In genomic region chr2:227248876-227249275, GRCh38 we compare ENCODE assay signal across 21 cellular contexts.
"Had no signal": no experiment of that assay in that cellular context is flagged by ENCODE, and none has a peak within 500 bp of the region (broad histone marks: within the 10 kb centered on the region; RNA-seq: fewer than 3 reads in every experiment).

No MANE protein-coding gene starts in this region.

- ATAC-seq: activated CD8-positive, alpha-beta T cell treated with anti-CD3 and anti-CD28 coated beads, Interleukin-2, amount 10 ng/mL, durations not matched to agents 7 days and 5 days; body of pancreas; gastroesophageal sphincter; naive thymus-derived CD8-positive, alpha-beta T cell; sciatic nerve; stimulated activated effector memory CD8-positive, alpha-beta T cell treated with anti-CD3 and anti-CD28 coated beads, Interleukin-12 subunit alpha, Interleukin-12 subunit beta, amount 100 ng/mL, for 72 hours; stimulated activated naive CD8-positive, alpha-beta T cell treated with anti-CD3 and anti-CD28 coated beads, Interleukin-15, amount 100 ng/mL, for 72 hours had no signal

- H3K4me1 ChIP-seq: body of pancreas, gastroesophageal sphincter, left ventricle myocardium inferior had no signal

- H3K9me3 ChIP-seq: body of pancreas, gastroesophageal sphincter, left ventricle myocardium inferior, tibial artery had no signal

- H3K36me3 ChIP-seq: cardiac muscle cell, gastroesophageal sphincter, neural progenitor cell, tibial artery, WERI-Rb-1 had no signal

- H3K27me3 ChIP-seq: body of pancreas, cardiac muscle cell, gastroesophageal sphincter, neural progenitor cell, tibial artery had no signal

- FAIRE-seq: small intestine had no signal

- H3K27ac ChIP-seq: body of pancreas, cardiac muscle cell, epithelial cell of prostate, gastroesophageal sphincter, left ventricle myocardium inferior, neural progenitor cell, tibial artery, WERI-Rb-1 had no signal

- H3K4me3 ChIP-seq: body of pancreas, cardiac muscle cell, gastroesophageal sphincter, left ventricle myocardium inferior, neural progenitor cell, tibial artery had no signal

- DNase-seq: activated CD4-positive, alpha-beta T cell treated with anti-CD3 and anti-CD28 coated beads, Interleukin-2, amount 10 ng/mL, durations not matched to agents 7 days and 5 days; activated CD4-positive, CD25-positive, alpha-beta regulatory T cell treated with anti-CD3 and anti-CD28 coated beads, Interleukin-2, amount 50 U/mL, for 72 hours; activated CD8-positive, alpha-beta T cell treated with anti-CD3 and anti-CD28 coated beads, Interleukin-2, amount 10 ng/mL, durations not matched to agents 7 days and 5 days; activated gamma-delta T cell treated with Interleukin-2 at 50 U/mL for 16 hours; anterior cingulate cortex; body of pancreas; head of caudate nucleus; hypothalamus; left ventricle myocardium inferior; naive thymus-derived CD8-positive, alpha-beta T cell; small intestine; stimulated activated CD4-positive, alpha-beta T cell treated with anti-CD3 and anti-CD28 coated beads, Interleukin-2, amount 100 ng/mL, for 24 hours; stimulated activated naive CD8-positive, alpha-beta T cell treated with anti-CD3 and anti-CD28 coated beads, Interleukin-15, amount 100 ng/mL, for 72 hours; tibial artery; WERI-Rb-1 had no signal
